In genomic region chr16:77387810-77388209, GRCh38 we compare ENCODE assay signal across 2 cellular contexts.
A peak's percentile ranks its signal among the peaks of the same experiment; 100 is the strongest.
TF ChIP-seq lines count a peak whose summit lies in the region.

No MANE protein-coding gene starts in this region.

TF ChIP-seq in H1, 55 proteins besides CTCF, POLR2A, EP300 and RAD21 (continued from another document):
- TF ChIP-seq ASH2L (IDR thresholded peaks at IDR 0.05; ENCODE audit: low read length) (peak; percentile 73), POU5F1 (IDR thresholded peaks at IDR 0.05; ENCODE audit: low read depth, low read length) (no peak), USF2 (IDR thresholded peaks at IDR 0.05; ENCODE audit: low read length) (no peak), BRCA1 (IDR thresholded peaks at IDR 0.05; ENCODE audit: low read depth, low read length) (no peak), PHF8 (conservative IDR thresholded peaks at IDR 0.05; ENCODE audit: low read depth, low read length) (no peak), CHD1 (IDR thresholded peaks at IDR 0.05; ENCODE audit: low read depth, low read length) (no peak), BCL11A (IDR thresholded peaks at IDR 0.05; ENCODE audit: low read depth in 2 of 2, low read length in 2 of 2) (no peak), SP1 (IDR thresholded peaks at IDR 0.05; ENCODE audit: low read depth, low read length) (peak; percentile 87), SP4 (IDR thresholded peaks at IDR 0.05; ENCODE audit: low read length) (no peak), TEAD4 (IDR thresholded peaks at IDR 0.05; ENCODE audit: low read depth, low read length) (no peak), RFX5 (IDR thresholded peaks at IDR 0.05; ENCODE audit: borderline replicate concordance, low read depth, low read length) (no peak), RNF2 (IDR thresholded peaks at IDR 0.05; ENCODE audit: borderline replicate concordance, low read depth, low read length, missing control alignments, poor library complexity, severe bottlenecking) (no peak), SIRT6 (IDR thresholded peaks at IDR 0.05; ENCODE audit: low read length) (no peak), CHD2 (IDR thresholded peaks at IDR 0.05; ENCODE audit: low read length) (no peak), GTF2F1 (IDR thresholded peaks at IDR 0.05; ENCODE audit: borderline replicate concordance, low read depth, low read length) (no peak), EGR1 (IDR thresholded peaks at IDR 0.05; ENCODE audit: borderline replicate concordance, low read depth, low read length) (no peak)
- TF ChIP-seq, protein P1, sequence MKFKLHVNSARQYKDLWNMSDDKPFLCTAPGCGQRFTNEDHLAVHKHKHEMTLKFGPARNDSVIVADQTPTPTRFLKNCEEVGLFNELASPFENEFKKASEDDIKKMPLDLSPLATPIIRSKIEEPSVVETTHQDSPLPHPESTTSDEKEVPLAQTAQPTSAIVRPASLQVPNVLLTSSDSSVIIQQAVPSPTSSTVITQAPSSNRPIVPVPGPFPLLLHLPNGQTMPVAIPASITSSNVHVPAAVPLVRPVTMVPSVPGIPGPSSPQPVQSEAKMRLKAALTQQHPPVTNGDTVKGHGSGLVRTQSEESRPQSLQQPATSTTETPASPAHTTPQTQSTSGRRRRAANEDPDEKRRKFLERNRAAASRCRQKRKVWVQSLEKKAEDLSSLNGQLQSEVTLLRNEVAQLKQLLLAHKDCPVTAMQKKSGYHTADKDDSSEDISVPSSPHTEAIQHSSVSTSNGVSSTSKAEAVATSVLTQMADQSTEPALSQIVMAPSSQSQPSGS (IDR thresholded peaks at IDR 0.05; ENCODE audit: low read length): no peak

TF ChIP-seq in HEK293T, 16 proteins besides CTCF, POLR2A, EP300 and RAD21 (continued from another document):
- TF ChIP-seq PKNOX1 (IDR thresholded peaks at IDR 0.05) (no peak), BHLHE40 (IDR thresholded peaks at IDR 0.05; ENCODE audit: borderline replicate concordance) (no peak), ELF4 (IDR thresholded peaks at IDR 0.05) (no peak), L3MBTL2 (conservative IDR thresholded peaks at IDR 0.05) (no peak), CTBP1 (IDR thresholded peaks at IDR 0.05; ENCODE audit: borderline replicate concordance) (no peak), SP1 (IDR thresholded peaks at IDR 0.05) (no peak), SUZ12 (IDR thresholded peaks at IDR 0.05) (no peak), LEF1 (IDR thresholded peaks at IDR 0.05; ENCODE audit: borderline replicate concordance) (no peak), ZNF384 (IDR thresholded peaks at IDR 0.05) (no peak), ARNT (IDR thresholded peaks at IDR 0.05) (no peak), TARDBP (IDR thresholded peaks at IDR 0.05) (no peak)
